9 cellular contexts compared by ENCODE assay signal in the genomic region with DNA sequence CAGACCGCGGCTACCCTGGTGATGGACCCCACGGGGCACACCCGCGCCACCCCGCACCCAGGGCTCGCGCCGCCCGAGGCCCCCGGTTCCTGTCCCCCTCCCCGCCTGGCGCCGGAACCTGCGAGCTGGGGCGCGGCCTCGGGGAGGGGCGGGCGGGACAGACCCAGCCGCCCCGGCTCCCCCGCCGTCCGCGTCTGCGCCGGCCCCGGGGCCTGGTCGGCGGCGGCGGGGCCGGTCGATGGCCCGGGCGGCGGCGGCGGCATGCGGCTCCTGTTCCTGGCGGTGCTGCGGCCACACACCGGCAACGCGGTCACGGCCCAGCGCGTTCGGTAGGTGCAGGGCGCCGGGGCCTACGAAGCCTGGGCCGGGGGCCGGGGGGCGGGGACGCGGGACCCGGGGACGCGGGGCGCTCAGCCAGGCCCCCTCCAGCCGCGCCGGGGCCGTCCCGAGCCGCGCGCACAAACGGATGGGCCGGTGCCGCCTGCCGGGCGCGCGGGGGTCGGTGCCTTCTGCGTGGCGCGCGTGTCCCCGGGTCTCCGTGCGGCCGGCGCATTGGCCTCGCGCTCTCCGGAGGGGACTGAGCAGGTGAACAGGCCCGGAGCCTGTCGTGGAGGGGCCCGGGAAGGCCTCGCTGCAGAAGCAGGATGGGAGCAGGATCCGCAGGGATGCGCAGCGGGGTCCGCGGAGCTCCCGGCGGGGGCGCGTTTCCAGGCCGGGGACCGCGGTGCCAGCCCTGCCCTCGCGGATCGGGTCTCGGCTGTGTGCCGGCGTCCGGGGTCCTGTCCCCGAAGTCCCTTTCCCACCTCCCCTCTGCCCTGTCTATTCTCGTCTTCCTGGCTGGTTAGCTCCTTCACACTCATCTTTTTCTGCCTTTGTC. TPM values are rescaled to one million over a fixed set of nuclear protein-coding genes. Genes with fewer than 3 reads are reported as not detected.
A peak's percentile ranks its signal among the peaks of the same experiment; 100 is the strongest.
DNase-seq lines count a peak whose midpoint lies in the region; ATAC-seq and TF ChIP-seq lines count a peak whose summit lies in the region.
"Had no signal": no experiment of that assay in that cellular context is flagged by ENCODE, and none has a peak within 500 bp of the region (broad histone marks: within the 10 kb centered on the region; RNA-seq: fewer than 3 reads in every experiment).

A gene (plus strand): TSS at position 158 of the 877 bp plus-strand sequence. CDS start 104 bp downstream, at position 262.

- H3K36me3 ChIP-seq in left ventricle myocardium inferior (no peaks in the 10 kb centered on the region), mesendoderm (ENCODE audit: control insufficient read depth, insufficient read depth, low read length) (no peaks in the 10 kb centered on the region), vagina (no peaks in the 10 kb centered on the region)

- H4K5ac ChIP-seq in mesendoderm (ENCODE audit: low read length), result peak within 1 kb of the TSS; percentile 76

- TF ChIP-seq CTCF in left ventricle myocardium inferior (IDR thresholded peaks at IDR 0.05; ENCODE audit: borderline replicate concordance) (no peak), vagina (IDR thresholded peaks at IDR 0.05) (no peak)

- H2BK15ac ChIP-seq in mesendoderm (replicated peaks; ENCODE audit: low read depth), result no peak within 1 kb of the TSS

- peak within 1 kb of the TSS; percentile 92 for H3K18ac ChIP-seq in mesendoderm (ENCODE audit: low read length)

- peak within 1 kb of the TSS; percentile 75 for H3K9ac ChIP-seq in mesendoderm (ENCODE audit: low read length)

- no peak within 1 kb of the TSS for H4K8ac ChIP-seq in mesendoderm (ENCODE audit: low read depth, low read length)

- no CpG with 5 or more reads among the region's 115 CpGs for WGBS in mesendoderm (ENCODE audit: extremely low coverage, insufficient coverage, low lambda C conversion rate)

- H3K4me2 ChIP-seq in mesendoderm (ENCODE audit: low read length), result peak within 1 kb of the TSS; percentile 73

- H3K4me1 ChIP-seq in left ventricle myocardium inferior (peaks cover 4% of the 10 kb centered on the region), mesendoderm (ENCODE audit: control insufficient read depth, low read depth, low read length) (peaks cover 5% of the 10 kb centered on the region), vagina (no peaks in the 10 kb centered on the region)

- H3K4me3 ChIP-seq in left ventricle myocardium inferior (peak within 1 kb of the TSS; percentile 49), mesendoderm (ENCODE audit: low read length) (peak within 1 kb of the TSS; percentile 28), vagina (peak within 1 kb of the TSS; percentile 36 to 58)

- no peaks in the 10 kb centered on the region for H3K79me2 ChIP-seq in mesendoderm (ENCODE audit: control insufficient read depth, insufficient read depth, low read length)

- peak within 1 kb of the TSS; percentile 73 for H2BK5ac ChIP-seq in mesendoderm (ENCODE audit: low read length)

- no peak for DNase-seq in left ventricle myocardium inferior
- DNase-seq in left cardiac atrium, result no peak
- DNase-seq in mesendoderm, result peak; percentile 49
- DNase-seq in vagina (ENCODE audit: extremely low spot score in 2 of 2), result no peak
- DNase-seq in stimulated activated CD8-positive, alpha-beta memory T cell treated with anti-CD3 and anti-CD28 coated beads, Interleukin-4, amount 100 ng/mL, for 48 hours, result no peak
- no peak for DNase-seq in inferior parietal cortex (ENCODE audit: extremely low spot score)
- DNase-seq: activated naive CD4-positive, alpha-beta T cell treated with anti-CD3 and anti-CD28 coated beads, Interleukin-2, amount 50 U/mL, for 16 hours had no signal

- H3K27ac ChIP-seq in left ventricle myocardium inferior (replicated peaks) (no peak within 1 kb of the TSS), angular gyrus (ENCODE audit: low read depth, low read length) (peak within 1 kb of the TSS; percentile 69), mesendoderm (ENCODE audit: low read depth, low read length) (peak within 1 kb of the TSS; percentile 95), vagina (no peak within 1 kb of the TSS)

- H3K79me1 ChIP-seq in mesendoderm (ENCODE audit: low read length), result no peaks in the 10 kb centered on the region

- H3K56ac ChIP-seq in mesendoderm (ENCODE audit: low read length), result peak within 1 kb of the TSS; percentile 92

- H3K23ac ChIP-seq in mesendoderm (ENCODE audit: low read length), result peak within 1 kb of the TSS; percentile 48

- peak within 1 kb of the TSS; percentile 57 for H3K4ac ChIP-seq in mesendoderm (ENCODE audit: low read depth, low read length)

- ATAC-seq in left cardiac atrium (no peak), HG02884 (IDR thresholded peaks at IDR 0.05; ENCODE audit: unreplicated experiment) (no peak)

- no peak for TF ChIP-seq POLR2A in vagina (IDR thresholded peaks at IDR 0.05)

- peak within 1 kb of the TSS; percentile 82 for H2AK5ac ChIP-seq in mesendoderm (ENCODE audit: low read length)

- H2BK120ac ChIP-seq in mesendoderm (ENCODE audit: low read depth, low read length), result peak within 1 kb of the TSS; percentile 73

- intact Hi-C loops in left ventricle myocardium inferior (cut with micrococcal nuclease) (no loop called here), left cardiac atrium (cut with DNase I) (no loop called here), vagina (cut with DNase I) (no loop called here)

- H3K27me3 ChIP-seq in left ventricle myocardium inferior (ENCODE audit: low read depth) (peaks cover 78% of the 10 kb centered on the region), mesendoderm (ENCODE audit: insufficient read depth, low read length, poor library complexity) (no peaks in the 10 kb centered on the region), vagina (no peaks in the 10 kb centered on the region)

- no peaks in the 10 kb centered on the region for H3K9me3 ChIP-seq in left ventricle myocardium inferior (replicated peaks)
- no peaks in the 10 kb centered on the region for H3K9me3 ChIP-seq in vagina

RNA-seq across cellular contexts. Expression of the gene that starts here (rescaled TPM):
- 11.8 TPM for total RNA-seq in left ventricle myocardium inferior
- under 1 TPM; 0.38 to 0.50 TPM for total RNA-seq in left cardiac atrium
- 4.1 TPM for polyA plus RNA-seq in mesendoderm (2013, experiment 1 of 2)
- 4.2 TPM for polyA plus RNA-seq in mesendoderm (2013, experiment 2 of 2)
- total RNA-seq in vagina, result 0.74 TPM

Comparison
In these comparisons a context has a peak if more than half of its experiments do, and no peak if none do; other contexts are left out.
1. H3K27ac ChIP-seq: peak in angular gyrus (single experiment) and mesendoderm (single experiment); none in left ventricle myocardium inferior (single experiment) and vagina (single experiment).
2. Peak in every context shown above with its lines, with median percentiles within 50 percentile points of each other: H3K4me3 ChIP-seq.